8 cellular contexts compared by ENCODE assay signal in the genomic region with DNA sequence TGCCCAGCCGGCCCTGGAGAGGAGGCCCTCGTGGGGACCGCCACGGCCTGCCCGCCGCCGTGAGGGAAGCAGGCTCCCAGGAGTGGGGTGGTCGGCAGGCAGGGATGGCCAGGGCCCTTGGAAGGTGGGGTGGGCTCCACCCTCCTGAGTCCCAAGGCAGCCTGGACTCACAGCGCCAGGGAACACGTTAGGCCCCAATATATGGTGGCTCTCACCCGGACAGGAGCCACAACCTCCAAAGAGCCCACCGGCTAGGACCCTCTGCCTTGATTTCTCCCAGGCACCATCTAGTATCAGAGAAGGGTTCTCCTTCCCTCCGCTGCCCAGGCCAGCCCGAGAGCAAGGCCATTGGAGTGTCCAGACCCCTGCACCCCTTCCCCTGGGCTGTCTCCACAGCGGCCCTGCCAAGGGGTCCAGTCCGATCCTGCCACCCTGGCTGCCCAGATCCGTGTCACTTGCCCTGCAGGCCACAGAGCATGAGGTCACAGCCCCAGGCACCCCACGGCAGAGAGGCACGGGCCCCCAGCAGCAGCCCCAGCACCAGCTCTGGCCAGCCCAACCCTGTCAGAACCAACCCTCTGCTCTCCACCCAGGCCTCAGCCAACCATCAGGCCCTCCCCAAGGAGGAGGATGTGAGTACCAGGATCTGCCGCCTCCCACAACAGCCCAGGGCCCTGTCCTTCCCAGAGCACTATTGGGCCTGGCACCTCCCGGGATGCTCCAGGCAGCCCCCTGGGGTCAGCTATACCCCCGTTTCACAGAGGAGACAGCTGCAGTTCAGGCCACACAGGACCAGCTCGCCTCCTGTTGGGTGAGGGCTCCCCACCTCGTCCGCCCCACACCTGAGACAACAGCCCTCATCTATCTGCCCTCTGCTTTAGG. TPM values are rescaled to one million over a fixed set of nuclear protein-coding genes. Genes with fewer than 3 reads are reported as not detected.
DNase-seq lines count a peak whose midpoint lies in the region; ATAC-seq and TF ChIP-seq lines count a peak whose summit lies in the region.

No MANE protein-coding gene starts in this region.

- H3K79me2 ChIP-seq in SU-DHL-6 (ENCODE audit: insufficient read depth, low read length) = peaks cover 19% of the 10 kb centered on the region; the same call in 1 of the 2 replicates

- H3K9me3 Mint-ChIP-seq in chondrocyte (ENCODE audit: low read depth) = no peaks in the 10 kb centered on the region

- no peaks in the 10 kb centered on the region for H3K27me3 Mint-ChIP-seq in chondrocyte (ENCODE audit: low read depth)

- peak overlapping the region; percentile 77 for H2AFZ ChIP-seq in SU-DHL-6 (ENCODE audit: low read depth, low read length, severe bottlenecking)

- intact Hi-C loops in left ventricle myocardium inferior (cut with micrococcal nuclease) = loop anchor here (10.0 kb wide), 1 partner anchor 129 kb away; the partner anchor contains the start of gene LUC7L

- H3K9me3 ChIP-seq in SU-DHL-6 (ENCODE audit: insufficient read depth, low read length) = no peaks in the 10 kb centered on the region
- no peaks in the 10 kb centered on the region for H3K9me3 ChIP-seq in left ventricle myocardium inferior (replicated peaks)

- peak overlapping the region; percentile 17; the same call in 1 of the 2 replicates for H3K9ac ChIP-seq in SU-DHL-6 (ENCODE audit: low read length)

- peaks cover 12% of the 10 kb centered on the region for H3K4me1 Mint-ChIP-seq in chondrocyte (ENCODE audit: low read depth)

- H3K4me3 Mint-ChIP-seq in chondrocyte (ENCODE audit: unreplicated experiment) = no peak overlapping the region

- no peaks in the 10 kb centered on the region for H3K27me3 ChIP-seq in SU-DHL-6 (ENCODE audit: low read length)
- no peaks in the 10 kb centered on the region for H3K27me3 ChIP-seq in left ventricle myocardium inferior (ENCODE audit: low read depth)

- H3K36me3 Mint-ChIP-seq in chondrocyte (ENCODE audit: low read depth) = no peaks in the 10 kb centered on the region

- peaks cover 14% of the 10 kb centered on the region for H3K4me1 ChIP-seq in left ventricle myocardium inferior

- H3F3A ChIP-seq in SU-DHL-6 (ENCODE audit: insufficient read depth) = no peaks in the 10 kb centered on the region

- TF ChIP-seq CTCF in SU-DHL-6 (IDR thresholded peaks at IDR 0.05; ENCODE audit: insufficient read depth, low read length, poor library complexity, severe bottlenecking) = no peak
- TF ChIP-seq CTCF in left ventricle myocardium inferior (IDR thresholded peaks at IDR 0.05; ENCODE audit: borderline replicate concordance) = no peak
- no peak for TF ChIP-seq CTCF in chondrocyte (IDR thresholded peaks at IDR 0.05)

- peak overlapping the region; percentile 52 for H3K4me2 ChIP-seq in SU-DHL-6 (ENCODE audit: low read depth, low read length, poor library complexity, severe bottlenecking)

- H3K9me2 ChIP-seq in SU-DHL-6 (replicated peaks; ENCODE audit: insufficient read depth, low read length) = no peaks in the 10 kb centered on the region

- peak; percentile 7 for ATAC-seq in GM21717 (IDR thresholded peaks at IDR 0.05; ENCODE audit: unreplicated experiment)

- H3K36me3 ChIP-seq in SU-DHL-6 (ENCODE audit: low read length) = no peaks in the 10 kb centered on the region
- H3K36me3 ChIP-seq in left ventricle myocardium inferior = no peaks in the 10 kb centered on the region

- H3K27ac Mint-ChIP-seq in chondrocyte (ENCODE audit: unreplicated experiment) = no peak overlapping the region

- peak overlapping the region; percentile 45 for H3K4me3 ChIP-seq in SU-DHL-6 (ENCODE audit: insufficient read depth, low read length, poor library complexity, severe bottlenecking)
- peak overlapping the region; percentile 80 for H3K4me3 ChIP-seq in left ventricle myocardium inferior
- peak overlapping the region; percentile 19 to 89 (median 34) for H3K4me3 ChIP-seq in skin epidermis

- H4K20me1 ChIP-seq in SU-DHL-6 (ENCODE audit: low read depth, low read length) = no peaks in the 10 kb centered on the region

- no peak overlapping the region for H3K27ac ChIP-seq in SU-DHL-6 (ENCODE audit: low read depth, low read length)
- H3K27ac ChIP-seq in left ventricle myocardium inferior (replicated peaks) = peak overlapping the region; percentile 77
- peak overlapping the region in 19 of 21 experiments; percentile 10 to 83 (median 68) for H3K27ac ChIP-seq in skin epidermis

- DNase-seq in left ventricle myocardium inferior = no peak
- DNase-seq in H4 (ENCODE audit: low spot score) = no peak
- no peak for DNase-seq in chondrocyte (ENCODE audit: low spot score)
- no peak for DNase-seq in NCI-H345 (lab: John Stamatoyannopoulos, UW)
- no peak for DNase-seq in NCI-H524 treated with DMSO at 0.1 percent for 48 hours (lab: John Stamatoyannopoulos, UW)

RNA-seq across cellular contexts. Expression of gene AXIN1, which starts 1.1 kb away (rescaled TPM):
- total RNA-seq in left ventricle myocardium inferior (12.2 TPM), chondrocyte (19.8 to 27.2 TPM (median 26.9 TPM) in 3 replicates)
- total RNA-seq in H4 (2014; rRNA removed; shearing (Covaris generic)) = 5.6 and 7.0 TPM in 2 replicates

RNA-seq across cellular contexts. Expression of gene MRPL28, which starts 16.7 kb away (rescaled TPM):
- total RNA-seq in left ventricle myocardium inferior (76.1 TPM), chondrocyte (53.4 to 57.7 TPM (median 54.7 TPM) in 3 replicates)
- total RNA-seq in H4 (2014; rRNA removed; shearing (Covaris generic)) = 159 and 167 TPM in 2 replicates

RNA-seq across cellular contexts. Expression of gene PGAP6, which starts 28.1 kb away (rescaled TPM):
- total RNA-seq in left ventricle myocardium inferior (30.4 TPM), chondrocyte (49.5 to 61.2 TPM (median 59.7 TPM) in 3 replicates)
- total RNA-seq in H4 (2014; rRNA removed; shearing (Covaris generic)) = 13.7 and 15.9 TPM in 2 replicates

RNA-seq across cellular contexts. Expression of gene NME4, which starts 43.4 kb away (rescaled TPM):
- total RNA-seq in left ventricle myocardium inferior (101 TPM), chondrocyte (176 to 246 TPM (median 231 TPM) in 3 replicates)
- 87.5 and 95.3 TPM in 2 replicates for total RNA-seq in H4 (2014; rRNA removed; shearing (Covaris generic))

RNA-seq across cellular contexts. Expression of gene DECR2, which starts 48.0 kb away (rescaled TPM):
- total RNA-seq in left ventricle myocardium inferior (8.4 TPM), chondrocyte (21.8 to 25.1 TPM (median 22.2 TPM) in 3 replicates)
- total RNA-seq in H4 (2014; rRNA removed; shearing (Covaris generic)) = 5.9 and 8.7 TPM in 2 replicates
